ENCODE assay signal across 17 cellular contexts in the genomic region with DNA sequence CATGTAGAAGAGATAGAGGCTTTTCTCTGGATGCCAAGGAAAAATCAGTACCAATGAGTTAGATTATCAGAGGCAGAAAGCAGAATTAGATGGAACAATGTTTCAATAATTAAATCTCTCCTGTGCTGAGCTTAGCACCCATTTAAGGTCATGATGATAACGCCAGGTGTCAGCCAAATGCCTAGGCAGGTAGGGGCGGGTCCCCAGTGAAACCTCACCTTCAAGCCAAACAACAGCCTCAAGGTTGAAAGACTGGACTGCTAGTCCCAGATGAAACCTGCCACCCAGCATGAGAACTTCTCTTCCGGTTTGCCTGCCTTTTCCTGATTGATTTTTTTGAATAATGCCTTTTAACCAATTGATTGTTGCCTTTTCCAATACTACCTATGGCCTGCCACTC.
"Had no signal": no experiment of that assay in that cellular context is flagged by ENCODE, and none has a peak within 500 bp of the region (broad histone marks: within the 10 kb centered on the region; RNA-seq: fewer than 3 reads in every experiment).

No MANE protein-coding gene starts in this region.

- H3K4me3 ChIP-seq: coronary artery, esophagus squamous epithelium, left ventricle myocardium inferior, lung, mucosa of descending colon, prostate gland, smooth muscle cell, tibial artery, upper lobe of left lung, uterus had no signal

- H3K36me3 ChIP-seq: esophagus squamous epithelium, left ventricle myocardium inferior, prostate gland, tibial artery, upper lobe of left lung, uterus had no signal

- H3K27me3 ChIP-seq: esophagus squamous epithelium, tibial artery, upper lobe of left lung, uterus had no signal

- H3K4me1 ChIP-seq: left ventricle myocardium inferior, parathyroid adenoma, prostate gland, tibial artery, upper lobe of left lung, uterus had no signal

- FAIRE-seq: kidney had no signal

- DNase-seq: effector CD4-positive, alpha-beta T cell; esophagus squamous epithelium; kidney; left cardiac atrium; left ventricle myocardium inferior; mucosa of descending colon; natural killer cell; stimulated activated CD4-positive, alpha-beta T cell treated with anti-CD3 and anti-CD28 coated beads, Interleukin-2, amount 100 ng/mL, for 48 hours; stimulated activated naive CD8-positive, alpha-beta T cell treated with anti-CD3 and anti-CD28 coated beads, Interleukin-15, Interleukin-2, amounts not matched to agents 100 U/mL and 50 U/mL, for 24 hours; tibial artery; upper lobe of left lung; uterus had no signal

- ATAC-seq: mucosa of descending colon; natural killer cell; stimulated activated naive CD8-positive, alpha-beta T cell treated with anti-CD3 and anti-CD28 coated beads, Interleukin-15, Interleukin-2, amounts not matched to agents 100 U/mL and 50 U/mL, for 24 hours had no signal

- H3K9ac ChIP-seq: parathyroid adenoma had no signal

- H3K79me2 ChIP-seq: parathyroid adenoma had no signal

- H3K27ac ChIP-seq: coronary artery, esophagus squamous epithelium, left ventricle myocardium inferior, parathyroid adenoma, prostate gland, tibial artery, upper lobe of left lung, uterus had no signal

- H3K9me3 ChIP-seq: mucosa of descending colon, prostate gland, tibial artery, upper lobe of left lung, uterus had no signal

- H3K4me2 ChIP-seq: smooth muscle cell had no signal
